19 cellular contexts compared by ENCODE assay signal in the genomic region with DNA sequence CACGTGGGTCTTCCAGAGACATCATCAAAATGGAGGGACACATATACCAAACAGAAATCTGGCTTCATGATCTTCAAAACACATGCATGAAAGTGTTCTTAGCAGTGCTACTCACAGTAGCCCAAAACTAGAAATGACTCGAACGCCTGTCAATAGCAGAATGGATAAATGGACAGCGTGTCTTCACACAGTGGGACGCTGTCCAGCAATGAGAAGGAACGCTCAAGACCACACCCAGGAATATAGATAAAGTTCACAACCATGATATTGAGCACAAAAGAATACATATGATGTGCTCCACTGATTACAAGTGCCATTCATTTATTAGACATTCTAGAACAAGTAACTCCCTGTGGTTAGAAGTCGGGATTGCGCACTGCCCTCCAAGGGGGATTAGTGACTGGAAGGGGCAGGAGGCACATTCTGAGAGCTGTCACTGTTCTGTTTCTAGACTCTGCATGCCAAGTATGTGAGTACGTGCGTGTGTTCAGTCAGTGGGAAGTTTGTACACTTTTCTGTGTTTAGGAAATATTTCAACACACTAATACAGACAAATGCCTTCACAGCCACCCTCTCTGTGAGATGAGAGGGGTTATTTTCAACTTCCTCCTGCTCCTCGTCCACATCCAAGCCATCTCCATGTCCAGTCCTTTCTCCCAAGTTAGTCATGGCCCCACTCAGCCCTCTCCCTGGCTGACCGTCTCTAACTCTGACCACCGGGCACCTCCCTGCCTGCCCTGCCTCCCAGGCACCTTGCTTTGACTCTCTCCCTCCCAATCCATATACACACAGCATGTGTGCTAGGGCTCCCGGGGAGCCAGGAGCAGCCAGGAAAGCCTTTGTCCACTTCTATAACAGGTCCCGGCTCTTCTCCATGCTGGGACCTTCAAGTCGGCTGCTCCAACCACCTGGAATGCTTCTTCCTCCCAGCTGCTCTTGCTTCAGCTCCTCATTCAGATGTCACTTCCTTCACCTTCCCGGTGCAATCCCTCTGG. TPM values are rescaled to one million over a fixed set of nuclear protein-coding genes. Genes with fewer than 3 reads are reported as not detected.
A peak's percentile ranks its signal among the peaks of the same experiment; 100 is the strongest.
DNase-seq lines count a peak whose midpoint lies in the region; ATAC-seq and TF ChIP-seq lines count a peak whose summit lies in the region.
"Had no signal": no experiment of that assay in that cellular context is flagged by ENCODE, and none has a peak within 500 bp of the region (broad histone marks: within the 10 kb centered on the region; RNA-seq: fewer than 3 reads in every experiment).

No MANE protein-coding gene starts in this region.

- ATAC-seq in lower lobe of right lung, result no peak

- H2AK5ac ChIP-seq in H9 (ENCODE audit: insufficient read length, low read length), result no peak overlapping the region

- no peak for TF ChIP-seq POLR2A in prostate gland (IDR thresholded peaks at IDR 0.05)
- TF ChIP-seq POLR2A in tibial nerve (IDR thresholded peaks at IDR 0.05), result no peak

- H3K9me3 ChIP-seq in H9 (ENCODE audit: control insufficient read depth, low read depth, low read length) (no peaks in the 10 kb centered on the region), endodermal cell (ENCODE audit: control insufficient read depth, low read length) (no peaks in the 10 kb centered on the region), prostate gland (no peaks in the 10 kb centered on the region), tibial nerve (no peaks in the 10 kb centered on the region), lower lobe of right lung (no peaks in the 10 kb centered on the region)

- H3K79me1 ChIP-seq in H9 (ENCODE audit: insufficient read depth, low read depth, low read length, poor library complexity, severe bottlenecking), result no peaks in the 10 kb centered on the region

- H3K9ac ChIP-seq in H9 (ENCODE audit: extremely low read depth, insufficient read length, low read length) (no peak overlapping the region), endodermal cell (ENCODE audit: extremely low read depth, low read length, poor library complexity, severe bottlenecking) (no peak overlapping the region)
- H3K9ac ChIP-seq: KMS-11 had no signal

- H3K4me3 ChIP-seq in endodermal cell (ENCODE audit: low read length) (no peak overlapping the region), prostate gland (no peak overlapping the region), tibial nerve (no peak overlapping the region), lower lobe of right lung (no peak overlapping the region)

- no peak overlapping the region for H3K4ac ChIP-seq in H9 (ENCODE audit: low read depth, low read length)

- H2BK15ac ChIP-seq in H9 (ENCODE audit: low read depth, low read length), result no peak overlapping the region

- H2AFZ ChIP-seq in H9 (ENCODE audit: low read length), result no peak overlapping the region

- H3K27me3 ChIP-seq in H9 (ENCODE audit: insufficient read depth, low read length), result peaks cover 6% of the 10 kb centered on the region; the same call in 1 of the 2 replicates
- peaks cover 25% of the 10 kb centered on the region for H3K27me3 ChIP-seq in endodermal cell (ENCODE audit: control insufficient read depth, insufficient read depth, low read length, poor library complexity, severe bottlenecking)
- no peaks in the 10 kb centered on the region for H3K27me3 ChIP-seq in prostate gland (replicated peaks; ENCODE audit: insufficient read depth)
- no peaks in the 10 kb centered on the region for H3K27me3 ChIP-seq in tibial nerve
- peaks cover 14% of the 10 kb centered on the region for H3K27me3 ChIP-seq in lower lobe of right lung (ENCODE audit: low read depth)

- DNase-seq in EH (ENCODE audit: low read depth) (peak; percentile 25), H9 (peak; percentile 19), endodermal cell (peak; percentile 36), prostate gland (ENCODE audit: low spot score) (no peak), tibial nerve (ENCODE audit: low spot score in 2 of 2) (no peak), lower lobe of right lung (no peak), dedifferentiated amniotic fluid mesenchymal stem cell (ENCODE audit: extremely low spot score) (no peak)
- DNase-seq: activated CD4-positive, alpha-beta T cell treated with anti-CD3 and anti-CD28 coated beads for 48 hours; amygdala; DMS53; stimulated activated CD4-positive, alpha-beta T cell treated with anti-CD3 and anti-CD28 coated beads, Interleukin-15, amount 100 ng/mL, for 24 hours; T-helper 9 cell had no signal

- H3K27me3 Mint-ChIP-seq in H9 (ENCODE audit: low read depth) (peaks cover 6% of the 10 kb centered on the region), endodermal cell (ENCODE audit: insufficient read depth) (peaks cover 28% of the 10 kb centered on the region)

- no peak overlapping the region for H4K8ac ChIP-seq in H9 (replicated peaks; ENCODE audit: insufficient read length, low read depth, low read length)

- no peak overlapping the region for H2BK120ac ChIP-seq in H9 (ENCODE audit: low read depth, low read length, poor library complexity, severe bottlenecking)

- H3K27ac Mint-ChIP-seq in H9 (no peak overlapping the region), endodermal cell (no peak overlapping the region)
- H3K27ac Mint-ChIP-seq: activated T-helper 2 cell treated with anti-CD3 and anti-CD28 coated beads, Interferon-gamma antibody, Interleukin-2, Interleukin-4, amounts not matched to agents 10 μg/mL and 5 μg/mL and 100 μg/mL, durations not matched to agents 14 hours and 24 hours and 36 hours; progenitor cell of endocrine pancreas had no signal

- H3K27ac ChIP-seq in H9 (ENCODE audit: insufficient read length, low read depth, low read length), result no peak overlapping the region
- no peak overlapping the region for H3K27ac ChIP-seq in endodermal cell (ENCODE audit: low read depth, low read length)
- peak overlapping the region; percentile 12 to 41 for H3K27ac ChIP-seq in prostate gland
- H3K27ac ChIP-seq in tibial nerve, result peak overlapping the region in 1 of 4 donors; percentile 14
- no peak overlapping the region for H3K27ac ChIP-seq in lower lobe of right lung
- H3K27ac ChIP-seq: C4-2B, epithelial cell of prostate, HL-60, KMS-11 had no signal

- no peak overlapping the region for H2BK12ac ChIP-seq in H9 (ENCODE audit: insufficient read length, low read depth, low read length)

- H3K14ac ChIP-seq in H9 (ENCODE audit: insufficient read depth, low read length), result no peak overlapping the region

- TF ChIP-seq CTCF in H9 (conservative IDR thresholded peaks at IDR 0.05) (no peak), endodermal cell (conservative IDR thresholded peaks at IDR 0.05) (no peak), prostate gland (IDR thresholded peaks at IDR 0.05) (no peak), tibial nerve (IDR thresholded peaks at IDR 0.05) (no peak), lower lobe of right lung (IDR thresholded peaks at IDR 0.05) (no peak)

- H3K36me3 ChIP-seq in endodermal cell (ENCODE audit: control insufficient read depth, insufficient read depth, low read length) (no peaks in the 10 kb centered on the region), prostate gland (no peaks in the 10 kb centered on the region), tibial nerve (no peaks in the 10 kb centered on the region), lower lobe of right lung (no peaks in the 10 kb centered on the region)

- H3K4me1 Mint-ChIP-seq in H9 (peaks cover 19 to 27% of the 10 kb centered on the region in 2 experiments), endodermal cell (peaks cover 9% of the 10 kb centered on the region)

- H4K20me1 ChIP-seq in H9 (ENCODE audit: control insufficient read depth, insufficient read depth, insufficient read length), result no peaks in the 10 kb centered on the region

- H3K9me3 Mint-ChIP-seq in H9, result no peaks in the 10 kb centered on the region
- H3K9me3 Mint-ChIP-seq in endodermal cell, result no peaks in the 10 kb centered on the region
- H3K9me3 Mint-ChIP-seq: activated T-helper 2 cell treated with anti-CD3 and anti-CD28 coated beads, Interferon-gamma antibody, Interleukin-2, Interleukin-4, amounts not matched to agents 10 μg/mL and 5 μg/mL and 100 μg/mL, durations not matched to agents 14 hours and 24 hours and 36 hours had no signal

- H2BK20ac ChIP-seq in H9 (ENCODE audit: low read depth, low read length, poor library complexity, severe bottlenecking), result no peak overlapping the region

- no peak overlapping the region for H2BK5ac ChIP-seq in H9 (ENCODE audit: insufficient read length, low read length)

- H3K36me3 Mint-ChIP-seq in H9 (ENCODE audit: insufficient read depth in 1 of 3, low read depth in 3 of 3) (no peaks in the 10 kb centered on the region), endodermal cell (ENCODE audit: low read depth) (no peaks in the 10 kb centered on the region)

- H3K4me2 ChIP-seq in H9 (ENCODE audit: insufficient read depth, insufficient read length, low read length), result no peak overlapping the region
- H3K4me2 ChIP-seq: KMS-11 had no signal

- TF ChIP-seq EP300 in tibial nerve (IDR thresholded peaks at IDR 0.05), result no peak

- no peak overlapping the region for H3K4me3 Mint-ChIP-seq in H9
- no peak overlapping the region for H3K4me3 Mint-ChIP-seq in endodermal cell

- H3K4me1 ChIP-seq in H9 (ENCODE audit: insufficient read depth, low read length) (peaks cover 3% of the 10 kb centered on the region; the same call in 1 of the 2 replicates), endodermal cell (ENCODE audit: control insufficient read depth, insufficient read depth, low read length) (no peaks in the 10 kb centered on the region), prostate gland (replicated peaks) (peaks cover 6% of the 10 kb centered on the region), tibial nerve (peaks cover 0 to 27% (median 4%) of the 10 kb centered on the region in 4 donors), lower lobe of right lung (peaks cover 10% of the 10 kb centered on the region)

- H3K23me2 ChIP-seq in H9 (ENCODE audit: insufficient read length, low read depth, low read length, poor library complexity, severe bottlenecking), result peaks cover 8% of the 10 kb centered on the region

- H3K79me2 ChIP-seq in H9 (ENCODE audit: insufficient read depth, low read length), result no peaks in the 10 kb centered on the region

- H3K18ac ChIP-seq in H9 (ENCODE audit: insufficient read length, low read depth, low read length), result no peak overlapping the region

- no peak overlapping the region for H4K5ac ChIP-seq in H9 (ENCODE audit: insufficient read length, low read depth, low read length)

- H3K23ac ChIP-seq in H9 (ENCODE audit: insufficient read length, low read depth, low read length), result no peak overlapping the region

- intact Hi-C loops in prostate gland (cut with DNase I) (no loop called here), lower lobe of right lung (cut with DNase I) (no loop called here)

- no peak overlapping the region for H3K56ac ChIP-seq in H9 (ENCODE audit: insufficient read length, low read depth, low read length)

- no peak overlapping the region for H3T11ph ChIP-seq in H9 (ENCODE audit: low read length)

- H4K91ac ChIP-seq in H9 (ENCODE audit: insufficient read length, low read depth, low read length), result no peak overlapping the region

- WGBS in H9 (ENCODE audit: extremely low coverage, insufficient read length, low lambda C conversion rate), result no CpG with 5 or more reads among the region's 17 CpGs
- WGBS in endodermal cell (ENCODE audit: insufficient coverage in 1 of 2, insufficient read length in 1 of 2), 2 experiments, result 88 to 94% methylated on average over 13 to 16 of the region's 17 CpGs
- 56% methylated on average over 17 of the region's 17 CpGs for WGBS in prostate gland
- 53 to 63% methylated on average over 17 of the region's 17 CpGs for WGBS in tibial nerve, 2 donors

RNA-seq across cellular contexts. Expression of gene TNS1, which starts 26.9 kb away (rescaled TPM):
- 3.2 and 3.4 TPM in 2 replicates for total RNA-seq in H9 (2021)
- total RNA-seq in endodermal cell, result 1 to 10 TPM; 3.3 to 4.2 TPM
- 5.6 TPM for polyA plus RNA-seq in endodermal cell (2013, experiment 1 of 2)
- polyA plus RNA-seq in endodermal cell (2013, experiment 2 of 2), result 7.2 TPM
- total RNA-seq in prostate gland, result 100 to 1,000 TPM; 238 to 659 TPM
- total RNA-seq in tibial nerve, result 100 to 1,000 TPM; 461 to 648 (median 565) TPM
- total RNA-seq in lower lobe of right lung, result 505 TPM

RNA-seq across cellular contexts. Expression of gene RUFY4, which starts 39.4 kb away (rescaled TPM):
- total RNA-seq in H9 (2021), result 0.44 and 0.66 TPM in 2 replicates
- total RNA-seq in endodermal cell, result under 1 TPM in 1 of 2 donors, not detected in 1; 0.35 TPM
- polyA plus RNA-seq in endodermal cell (2013, experiment 1 of 2), result not detected
- not detected for polyA plus RNA-seq in endodermal cell (2013, experiment 2 of 2)
- under 1 TPM; 0.11 to 0.27 TPM for total RNA-seq in prostate gland
- not detected for total RNA-seq in tibial nerve
- not detected for total RNA-seq in lower lobe of right lung
- total RNA-seq: kidney epithelial cell, progenitor cell of endocrine pancreas had no signal

Comparison
In these comparisons a context has a peak if more than half of its experiments do, and no peak if none do; other contexts are left out.
1. DNase-seq: peak in EH (single experiment), H9 (single experiment) and endodermal cell (single experiment); none in prostate gland (single experiment), tibial nerve (0 of 2), lower lobe of right lung (single experiment) and dedifferentiated amniotic fluid mesenchymal stem cell (single experiment).
2. H3K27ac ChIP-seq: peak in prostate gland (2 of 2); none in H9 (single experiment), endodermal cell (single experiment) and lower lobe of right lung (single experiment).
3. RNA of gene TNS1, which starts 26.9 kb away (total RNA-seq): 238 to 659 TPM in prostate gland, 461 to 648 TPM in tibial nerve and 505 TPM in lower lobe of right lung (single experiment); 3.3 to 4.2 TPM in endodermal cell and 3.2 to 3.4 TPM in H9; every median in the first group is over 10 times any median in the second.